Comparison of ENCODE assay signal across 7 cellular contexts in the genomic region with DNA sequence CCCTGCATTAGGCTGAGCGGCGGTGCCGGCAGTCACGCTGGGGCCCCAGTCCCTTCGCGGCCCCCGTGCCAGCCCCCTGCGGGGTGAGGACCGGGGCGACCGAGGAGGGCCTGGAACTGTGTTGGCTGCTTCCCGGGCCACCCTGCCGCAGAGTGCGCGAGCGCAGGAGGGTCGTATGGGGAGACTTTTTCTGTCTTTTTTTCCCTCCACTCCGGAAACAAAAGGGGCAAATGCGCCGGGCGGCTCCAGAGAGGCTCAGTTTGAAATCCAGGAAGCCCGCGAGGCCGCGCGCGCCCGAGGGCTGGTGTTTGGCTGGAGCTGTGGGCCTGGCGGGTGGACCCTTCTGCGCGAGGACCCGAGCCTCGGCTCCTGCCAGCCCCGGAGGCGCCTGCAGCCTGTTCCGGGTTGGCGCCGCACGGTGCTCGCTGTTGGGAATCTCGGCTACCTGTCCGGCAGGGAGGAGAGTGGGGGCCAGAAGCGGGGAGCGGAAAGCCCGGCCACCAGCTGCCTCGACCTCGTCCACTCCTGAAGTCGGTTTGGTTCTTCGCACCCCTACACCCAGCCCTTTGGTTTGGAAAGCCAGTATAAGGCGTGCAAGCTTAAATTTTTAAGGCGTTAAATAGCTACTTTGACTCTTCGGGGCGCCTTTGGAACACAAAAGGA. TPM values are rescaled to one million over a fixed set of nuclear protein-coding genes. Genes with fewer than 3 reads are reported as not detected.
DNase-seq lines count a peak whose midpoint lies in the region; ATAC-seq and TF ChIP-seq lines count a peak whose summit lies in the region.

No MANE protein-coding gene starts in this region.

- H3K4me1 Mint-ChIP-seq in type B pancreatic cell (ENCODE audit: unreplicated experiment): peaks cover 59% of the 10 kb centered on the region

- peak overlapping the region; percentile 85 for H3K9ac ChIP-seq in NT2/D1 (ENCODE audit: insufficient read length, low read depth)

- H3K4me3 ChIP-seq in NT2/D1 (ENCODE audit: insufficient read length, low read depth) (peak overlapping the region; percentile 68), coronary artery (peak overlapping the region; percentile 93)

- no peak for DNase-seq in NT2/D1 (ENCODE audit: low read depth, low spot score)
- peak; percentile 76 for DNase-seq in coronary artery (ENCODE audit: low spot score)
- DNase-seq in mesenteric fat pad (ENCODE audit: low spot score): peak; percentile 89
- DNase-seq in type B pancreatic cell (ENCODE audit: extremely low spot score, unreplicated experiment): no peak

- peaks cover 10% of the 10 kb centered on the region for H3K36me3 ChIP-seq in NT2/D1 (ENCODE audit: insufficient read depth, insufficient read length, low read length)

- no peaks in the 10 kb centered on the region for H3K9me3 ChIP-seq in NT2/D1 (ENCODE audit: insufficient read depth, low read length)

- peaks cover 11% of the 10 kb centered on the region for H3K4me1 ChIP-seq in NT2/D1 (ENCODE audit: insufficient read depth, insufficient read length)

- H3K4me3 Mint-ChIP-seq in type B pancreatic cell: peak overlapping the region; percentile 92

- ATAC-seq in GM18909 (IDR thresholded peaks at IDR 0.05; ENCODE audit: poor library complexity, unreplicated experiment) (peak; percentile 20), HG03095 (IDR thresholded peaks at IDR 0.05; ENCODE audit: unreplicated experiment) (no peak), GM18873 (IDR thresholded peaks at IDR 0.05; ENCODE audit: low FRiP score, unreplicated experiment) (no peak)

- H3K27ac Mint-ChIP-seq in type B pancreatic cell: peak overlapping the region; percentile 86

- peaks cover 13% of the 10 kb centered on the region for H3K36me3 Mint-ChIP-seq in type B pancreatic cell

- no peaks in the 10 kb centered on the region for H3K9me3 Mint-ChIP-seq in type B pancreatic cell

- TF ChIP-seq CTCF in coronary artery (IDR thresholded peaks at IDR 0.05) (no peak), type B pancreatic cell (conservative IDR thresholded peaks at IDR 0.05) (no peak)

- H3K27ac ChIP-seq in coronary artery: peak overlapping the region; percentile 92 to 99

- H3K27me3 ChIP-seq in NT2/D1 (ENCODE audit: insufficient read depth, insufficient read length): peaks cover 53% of the 10 kb centered on the region

- peaks cover 13% of the 10 kb centered on the region for H3K27me3 Mint-ChIP-seq in type B pancreatic cell

RNA-seq across cellular contexts. Expression of gene PLEKHG3, which starts 0.7 kb away (rescaled TPM):
- total RNA-seq in mesenteric fat pad (35.6 TPM), type B pancreatic cell (ENCODE audit: low replicate concordance) (64.7 and 83.9 TPM in 2 replicates)

Comparison
In these comparisons a context has a peak if more than half of its experiments do, and no peak if none do; other contexts are left out.
1. DNase-seq: peak in coronary artery (single experiment) and mesenteric fat pad (single experiment); none in NT2/D1 (single experiment) and type B pancreatic cell (single experiment).